In the genomic region with DNA sequence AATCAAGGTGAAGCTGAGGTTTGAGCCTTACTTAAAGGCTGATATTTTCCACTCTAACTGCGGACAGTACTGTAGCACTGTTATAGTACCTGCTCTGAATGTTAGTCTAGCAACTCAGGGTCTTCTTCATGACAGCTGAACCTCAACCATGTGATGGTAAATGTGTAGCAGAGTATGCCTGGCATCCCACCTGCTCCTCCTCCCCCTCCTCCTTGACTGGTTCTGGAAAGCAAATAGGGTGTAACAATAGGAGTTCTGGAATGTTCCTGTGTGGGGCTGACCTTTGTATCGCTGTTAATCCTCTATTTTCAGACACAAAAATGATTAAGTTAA, we compare ENCODE assay signal across 18 cellular contexts. TPM values are rescaled to one million over a fixed set of nuclear protein-coding genes. Genes with fewer than 3 reads are reported as not detected.
DNase-seq lines count a peak whose midpoint lies in the region; ATAC-seq and TF ChIP-seq lines count a peak whose summit lies in the region.
"Had no signal": no experiment of that assay in that cellular context is flagged by ENCODE, and none has a peak within 500 bp of the region (broad histone marks: within the 10 kb centered on the region; RNA-seq: fewer than 3 reads in every experiment).

No MANE protein-coding gene starts in this region.

- H3K4me3 ChIP-seq in breast epithelium (no peak overlapping the region), testis (no peak overlapping the region), heart left ventricle (no peak overlapping the region)
- H3K4me3 ChIP-seq: GM23248, K562, PC-9 had no signal

- POLR2A ChIA-PET in MCF 10A (lab: Yijun Ruan, JAX) = interaction anchor here (0.6 to 1.3 kb wide), 4 partner anchors 17 to 853 kb away, joined by 3 to 5 read pairs (median 3); no protein-coding TSS in a partner anchor

- H3K36me3 ChIP-seq in breast epithelium = no peaks in the 10 kb centered on the region
- H3K36me3 ChIP-seq in testis (ENCODE audit: low read depth, missing control alignments) = no peaks in the 10 kb centered on the region
- no peaks in the 10 kb centered on the region for H3K36me3 ChIP-seq in heart left ventricle

- TF ChIP-seq POLR2A in breast epithelium (IDR thresholded peaks at IDR 0.05) (no peak), testis (IDR thresholded peaks at IDR 0.05) (no peak), heart left ventricle (IDR thresholded peaks at IDR 0.05) (no peak)

- H3K9me3 ChIP-seq in breast epithelium (no peaks in the 10 kb centered on the region), testis (no peaks in the 10 kb centered on the region), heart left ventricle (no peaks in the 10 kb centered on the region)

- peaks cover 33% of the 10 kb centered on the region for H3K36me3 Mint-ChIP-seq in MCF 10A (ENCODE audit: insufficient read depth, unreplicated experiment)
- peaks cover 100% of the 10 kb centered on the region for H3K36me3 Mint-ChIP-seq in activated T-helper 17 cell treated with anti-CD3 and anti-CD28 coated beads, Interleukin-2, amount 50 U/mL, for 72 hours (ENCODE audit: low read depth)

- H3K4me1 ChIP-seq in breast epithelium (peaks cover 0 to 3% of the 10 kb centered on the region in 2 donors), testis (no peaks in the 10 kb centered on the region), heart left ventricle (peaks cover 0 to 8% (median 0%) of the 10 kb centered on the region in 12 donors)

- CTCF ChIA-PET in MCF 10A (lab: Yijun Ruan, JAX) = interaction anchor here (0.5 to 2.9 kb wide), 5 partner anchors 8 to 1810 kb away, joined by 3 to 16 read pairs (median 5); no protein-coding TSS in a partner anchor

- ATAC-seq in activated T-helper 17 cell treated with anti-CD3 and anti-CD28 coated beads, Interleukin-2, amount 50 U/mL, for 72 hours (replicated peaks) = no peak
- ATAC-seq in GM18511 (IDR thresholded peaks at IDR 0.05; ENCODE audit: unreplicated experiment) (no peak), heart left ventricle (no peak)
- ATAC-seq: K562 had no signal

- H3K27me3 ChIP-seq in breast epithelium = peaks cover 0 to 12% of the 10 kb centered on the region in 2 donors
- no peaks in the 10 kb centered on the region for H3K27me3 ChIP-seq in testis
- peaks cover 0 to 27% (median 2%) of the 10 kb centered on the region in 9 donors for H3K27me3 ChIP-seq in heart left ventricle

- H3K4me3 Mint-ChIP-seq in MCF 10A (ENCODE audit: unreplicated experiment) = no peak overlapping the region
- peak overlapping the region; percentile 94 for H3K4me3 Mint-ChIP-seq in activated T-helper 17 cell treated with anti-CD3 and anti-CD28 coated beads, Interleukin-2, amount 50 U/mL, for 72 hours

- BruUV-seq in MCF 10A (replicated peaks; lab: Mats Ljungman, UMichigan) = no TSS peak

- TF ChIP-seq CTCF in MCF 10A (IDR thresholded peaks at IDR 0.05; ENCODE audit: unreplicated experiment) (no peak), breast epithelium (IDR thresholded peaks at IDR 0.05) (no peak), testis (IDR thresholded peaks at IDR 0.05) (no peak), heart left ventricle (IDR thresholded peaks at IDR 0.05) (no peak)

- no peaks in the 10 kb centered on the region for H3K27me3 Mint-ChIP-seq in MCF 10A (ENCODE audit: insufficient read depth, unreplicated experiment)
- no peaks in the 10 kb centered on the region for H3K27me3 Mint-ChIP-seq in activated T-helper 17 cell treated with anti-CD3 and anti-CD28 coated beads, Interleukin-2, amount 50 U/mL, for 72 hours

- H3K4me1 Mint-ChIP-seq in MCF 10A (ENCODE audit: insufficient read depth, unreplicated experiment) = peaks cover 18% of the 10 kb centered on the region
- H3K4me1 Mint-ChIP-seq in activated T-helper 17 cell treated with anti-CD3 and anti-CD28 coated beads, Interleukin-2, amount 50 U/mL, for 72 hours = peaks cover 31% of the 10 kb centered on the region

- no peak overlapping the region for H3K27ac ChIP-seq in breast epithelium
- no peak overlapping the region for H3K27ac ChIP-seq in testis
- H3K27ac ChIP-seq in heart left ventricle = no peak overlapping the region
- H3K27ac ChIP-seq: C4-2B, GM23248, PC-9 had no signal

- intact Hi-C loops in MCF 10A (cut with micrococcal nuclease) (no loop called here), breast epithelium (cut with DNase I; ENCODE audit: low total_unique reads) (no loop called here), testis (cut with DNase I; ENCODE audit: low total_unique reads) (no loop called here), heart left ventricle (cut with DNase I) (no loop called here)

- 74 to 89% methylated on average over 2 of the region's 2 CpGs for WGBS in testis, 2 donors
- 78 to 81% (median 80%) methylated on average over 2 of the region's 2 CpGs for WGBS in heart left ventricle, 4 donors

- peak overlapping the region; percentile 23 for H3K27ac Mint-ChIP-seq in MCF 10A (ENCODE audit: low read depth, unreplicated experiment)
- peak overlapping the region; percentile 92 for H3K27ac Mint-ChIP-seq in activated T-helper 17 cell treated with anti-CD3 and anti-CD28 coated beads, Interleukin-2, amount 50 U/mL, for 72 hours

- DNase-seq in MCF 10A (ENCODE audit: unreplicated experiment) = no peak
- DNase-seq in breast epithelium (ENCODE audit: low spot score in 2 of 2) = no peak
- DNase-seq in left kidney (ENCODE audit: low read depth, low spot score) = peak; percentile 5
- no peak for DNase-seq in testis
- no peak for DNase-seq in NOMO-1 (lab: John Stamatoyannopoulos, UW; ENCODE audit: unreplicated experiment in 2 of 2)
- no peak for DNase-seq in heart left ventricle
- DNase-seq: DND-41, GDM1, GM23248, NCI-H1092, NCI-H1694, NCI-H446, PC-9 had no signal

- H3K9me3 Mint-ChIP-seq in MCF 10A (ENCODE audit: unreplicated experiment) = no peaks in the 10 kb centered on the region
- H3K9me3 Mint-ChIP-seq in activated T-helper 17 cell treated with anti-CD3 and anti-CD28 coated beads, Interleukin-2, amount 50 U/mL, for 72 hours = no peaks in the 10 kb centered on the region

RNA-seq across cellular contexts. Expression of a gene that starts 0.4 kb away (rescaled TPM):
- total RNA-seq in MCF 10A (2022) (18.0 and 34.4 TPM in 2 replicates), breast epithelium (1 to 10 TPM in 2 of 3 donors, not detected in 1; 1.3 to 6.7 TPM), testis (under 1 TPM; 0.55 to 0.81 TPM), heart left ventricle (under 1 TPM in 1 of 9 donors, not detected in 8; 0.48 TPM)
- total RNA-seq in activated T-helper 17 cell treated with anti-CD3 and anti-CD28 coated beads, Interleukin-2, amount 50 U/mL, for 72 hours = 100 to 1,000 TPM in 1 of 2 donors, 10 to 100 TPM in 1; 36.1 to 137 TPM
- polyA plus RNA-seq in testis (ENCODE audit: insufficient read depth, low read depth, low replicate concordance) (0.99 TPM), heart left ventricle (1 to 10 TPM in 1 of 2 donors, not detected in 1; 1.1 TPM)
- total RNA-seq: GM23248, PC-9 had no signal
- polyA plus RNA-seq: GM23248, K562 had no signal

RNA-seq across cellular contexts. Expression of a gene that starts 58.2 kb away (rescaled TPM):
- total RNA-seq in MCF 10A (2022) (0.64 and 1.1 TPM in 2 replicates), breast epithelium (not detected), testis (10 to 100 TPM; 25.2 to 31.2 TPM), heart left ventricle (1 to 10 TPM in 1 of 9 donors, under 1 TPM in 3, not detected in 5; 0.20 to 1.3 (median 0.46) TPM)
- total RNA-seq in activated T-helper 17 cell treated with anti-CD3 and anti-CD28 coated beads, Interleukin-2, amount 50 U/mL, for 72 hours = under 1 TPM in 1 of 2 donors, not detected in 1; 0.24 TPM
- polyA plus RNA-seq in testis (ENCODE audit: insufficient read depth, low read depth, low replicate concordance) (105 TPM), heart left ventricle (under 1 TPM in 1 of 2 donors, not detected in 1; 0.47 TPM)
- total RNA-seq: HT1080, K562 had no signal
- polyA plus RNA-seq: K562 had no signal

Comparison
In these comparisons a context has a peak if more than half of its experiments do, and no peak if none do; other contexts are left out.
1. RNA of a gene that starts 58.2 kb away (total RNA-seq): 25.2 to 31.2 TPM in testis; 0.64 to 1.1 TPM in MCF 10A, 0.24 TPM in activated T-helper 17 cell treated with anti-CD3 and anti-CD28 coated beads, Interleukin-2, amount 50 U/mL, for 72 hours, 0.20 to 1.3 TPM in heart left ventricle and not detected in breast epithelium; every median in the first group is over 10 times any median in the second.